1 cellular context compared by ENCODE assay signal in the genomic region with DNA sequence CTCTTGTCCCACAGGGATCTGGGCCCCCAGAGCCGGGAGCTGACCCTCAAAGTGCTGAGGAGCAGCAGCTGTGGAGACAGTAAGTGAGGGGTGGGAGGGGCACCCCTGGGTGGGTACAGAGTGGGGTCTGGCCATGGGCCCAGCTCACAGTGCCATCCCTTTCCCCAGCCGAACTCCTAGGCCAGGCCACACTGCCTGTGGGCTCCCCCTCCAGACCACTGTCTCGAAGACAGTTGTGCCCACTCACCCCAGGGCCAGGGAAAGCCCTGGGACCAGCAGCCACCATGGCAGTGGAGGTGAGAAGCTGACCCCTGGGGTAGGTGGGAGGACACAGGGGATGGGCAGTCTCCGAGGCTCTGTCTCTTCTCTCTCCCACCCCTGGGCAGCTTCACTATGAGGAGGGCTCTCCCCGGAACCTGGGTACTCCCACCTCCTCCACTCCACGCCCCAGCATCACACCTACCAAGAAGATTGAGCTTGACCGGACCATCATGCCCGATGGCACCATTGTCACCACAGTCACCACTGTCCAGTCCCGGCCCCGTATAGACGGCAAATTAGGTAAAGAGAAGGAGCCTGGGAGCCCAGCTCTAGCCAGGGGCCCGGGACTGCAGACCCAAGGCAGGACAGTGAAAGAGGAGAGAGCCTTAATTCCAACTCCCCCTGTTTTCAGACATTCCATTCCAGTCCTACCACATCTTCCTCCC.
TF ChIP-seq lines count a peak whose summit lies in the region.

No MANE protein-coding gene starts in this region.

TF ChIP-seq in HEK293, 187 proteins besides CTCF, POLR2A, EP300 and RAD21 (continued from another document):
- TF ChIP-seq, protein P1, sequence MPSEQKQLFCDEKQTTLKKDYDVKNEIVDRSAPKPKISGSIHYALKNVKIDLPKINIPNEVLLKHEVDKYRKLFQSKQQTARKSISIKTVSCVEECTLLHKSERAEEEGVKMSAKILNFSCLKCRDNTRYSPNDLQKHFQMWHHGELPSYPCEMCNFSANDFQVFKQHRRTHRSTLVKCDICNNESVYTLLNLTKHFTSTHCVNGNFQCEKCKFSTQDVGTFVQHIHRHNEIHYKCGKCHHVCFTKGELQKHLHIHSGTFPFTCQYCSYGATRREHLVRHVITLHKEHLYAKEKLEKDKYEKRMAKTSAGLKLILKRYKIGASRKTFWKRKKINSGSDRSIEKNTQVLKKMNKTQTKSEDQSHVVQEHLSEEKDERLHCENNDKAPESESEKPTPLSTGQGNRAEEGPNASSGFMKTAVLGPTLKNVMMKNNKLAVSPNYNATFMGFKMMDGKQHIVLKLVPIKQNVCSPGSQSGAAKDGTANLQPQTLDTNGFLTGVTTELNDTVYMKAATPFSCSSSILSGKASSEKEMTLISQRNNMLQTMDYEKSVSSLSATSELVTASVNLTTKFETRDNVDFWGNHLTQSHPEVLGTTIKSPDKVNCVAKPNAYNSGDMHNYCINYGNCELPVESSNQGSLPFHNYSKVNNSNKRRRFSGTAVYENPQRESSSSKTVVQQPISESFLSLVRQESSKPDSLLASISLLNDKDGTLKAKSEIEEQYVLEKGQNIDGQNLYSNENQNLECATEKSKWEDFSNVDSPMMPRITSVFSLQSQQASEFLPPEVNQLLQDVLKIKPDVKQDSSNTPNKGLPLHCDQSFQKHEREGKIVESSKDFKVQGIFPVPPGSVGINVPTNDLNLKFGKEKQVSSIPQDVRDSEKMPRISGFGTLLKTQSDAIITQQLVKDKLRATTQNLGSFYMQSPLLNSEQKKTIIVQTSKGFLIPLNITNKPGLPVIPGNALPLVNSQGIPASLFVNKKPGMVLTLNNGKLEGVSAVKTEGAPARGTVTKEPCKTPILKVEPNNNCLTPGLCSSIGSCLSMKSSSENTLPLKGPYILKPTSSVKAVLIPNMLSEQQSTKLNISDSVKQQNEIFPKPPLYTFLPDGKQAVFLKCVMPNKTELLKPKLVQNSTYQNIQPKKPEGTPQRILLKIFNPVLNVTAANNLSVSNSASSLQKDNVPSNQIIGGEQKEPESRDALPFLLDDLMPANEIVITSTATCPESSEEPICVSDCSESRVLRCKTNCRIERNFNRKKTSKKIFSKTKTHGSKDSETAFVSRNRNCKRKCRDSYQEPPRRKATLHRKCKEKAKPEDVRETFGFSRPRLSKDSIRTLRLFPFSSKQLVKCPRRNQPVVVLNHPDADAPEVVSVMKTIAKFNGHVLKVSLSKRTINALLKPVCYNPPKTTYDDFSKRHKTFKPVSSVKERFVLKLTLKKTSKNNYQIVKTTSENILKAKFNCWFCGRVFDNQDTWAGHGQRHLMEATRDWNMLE (tag by site-specific recombination; conservative IDR thresholded peaks at IDR 0.05; ENCODE audit: low read depth), result no peak
- 0 out of 2 replicates have a peak, but pooled peaks have one; percentile 32 for TF ChIP-seq PRDM1 (tag by site-specific recombination; IDR thresholded peaks at IDR 0.05)
